In the genomic region with DNA sequence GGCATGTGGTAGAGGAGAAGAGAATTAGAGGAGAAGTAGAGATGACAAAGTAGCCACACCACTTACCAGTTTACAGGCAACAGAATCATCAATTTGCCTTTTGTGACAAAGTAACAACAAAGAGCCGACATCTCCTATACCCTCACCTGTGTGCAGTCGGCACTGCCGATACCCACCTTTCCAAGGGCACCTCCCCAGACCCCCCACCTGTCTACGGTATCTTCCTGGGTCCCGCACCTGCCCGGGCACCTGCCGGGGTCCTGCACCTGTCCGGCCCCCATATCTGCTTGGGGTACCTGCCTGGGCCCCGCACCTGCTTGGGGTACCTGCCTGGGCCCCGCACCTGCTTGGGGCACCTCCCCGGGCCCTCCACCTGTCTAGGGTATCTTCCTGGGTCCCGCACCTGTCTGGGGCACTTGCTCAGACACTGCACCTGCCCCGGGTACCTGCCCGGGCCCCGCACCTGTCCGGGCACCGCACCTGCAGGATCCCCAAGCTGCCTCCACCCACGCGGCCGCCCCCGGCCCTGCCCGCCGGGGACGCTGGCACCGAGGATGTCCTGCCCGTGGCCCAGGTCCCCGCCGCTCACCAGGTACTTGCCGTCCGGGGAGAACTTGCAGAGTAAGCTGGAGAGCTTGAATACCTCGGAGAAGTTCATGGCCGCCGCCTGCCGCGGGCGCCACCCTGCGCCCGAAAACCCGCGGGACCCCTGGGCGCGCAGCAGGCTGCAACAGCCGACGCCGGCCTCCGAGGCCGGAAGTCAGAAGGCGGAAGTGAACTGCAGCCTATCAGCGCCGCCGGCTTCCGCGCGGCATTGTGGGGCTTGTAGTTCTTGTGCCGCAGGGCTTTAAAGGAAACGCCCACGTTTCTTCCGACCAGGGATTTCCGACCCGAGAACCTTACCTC, we compare ENCODE assay signal across 1 cellular context.
TF ChIP-seq lines count a peak whose summit lies in the region.

WRAP73 (minus strand) TSS at position 762 of the 906 bp plus-strand sequence; CDS start at position 658, 104 bp downstream.

TF ChIP-seq in HEK293, 187 proteins besides CTCF, POLR2A, EP300 and RAD21 (continued from another document and continues in another):
- 0 out of 2 replicates have a peak, but pooled peaks have one; percentile 34 for TF ChIP-seq ZBTB48 (tag by site-specific recombination; IDR thresholded peaks at IDR 0.05)
- TF ChIP-seq ZNF791 (tag by site-specific recombination; IDR thresholded peaks at IDR 0.05) = no peak
- TF ChIP-seq ZBTB26 (tag by site-specific recombination; optimal IDR thresholded peaks at IDR 0.05) = peak; percentile 71
- TF ChIP-seq FEZF1 (tag by site-specific recombination; IDR thresholded peaks at IDR 0.05) = no peak
- TF ChIP-seq GLIS2 (tag by site-specific recombination; IDR thresholded peaks at IDR 0.05) = peak; percentile 40; the same call in 1 of the 2 replicates
- no peak for TF ChIP-seq ZNF621 (tag by site-specific recombination; IDR thresholded peaks at IDR 0.05)
- TF ChIP-seq ZSCAN30 (tag by site-specific recombination; IDR thresholded peaks at IDR 0.05) = no peak
- TF ChIP-seq ZNF529 (tag by site-specific recombination; IDR thresholded peaks at IDR 0.05; ENCODE audit: insufficient replicate concordance) = no peak
- TF ChIP-seq ZNF404 (tag by site-specific recombination; IDR thresholded peaks at IDR 0.05) = no peak
- TF ChIP-seq TRIM28 (IDR thresholded peaks at IDR 0.05; ENCODE audit: borderline replicate concordance, low read length) = no peak
- TF ChIP-seq, protein P1, sequence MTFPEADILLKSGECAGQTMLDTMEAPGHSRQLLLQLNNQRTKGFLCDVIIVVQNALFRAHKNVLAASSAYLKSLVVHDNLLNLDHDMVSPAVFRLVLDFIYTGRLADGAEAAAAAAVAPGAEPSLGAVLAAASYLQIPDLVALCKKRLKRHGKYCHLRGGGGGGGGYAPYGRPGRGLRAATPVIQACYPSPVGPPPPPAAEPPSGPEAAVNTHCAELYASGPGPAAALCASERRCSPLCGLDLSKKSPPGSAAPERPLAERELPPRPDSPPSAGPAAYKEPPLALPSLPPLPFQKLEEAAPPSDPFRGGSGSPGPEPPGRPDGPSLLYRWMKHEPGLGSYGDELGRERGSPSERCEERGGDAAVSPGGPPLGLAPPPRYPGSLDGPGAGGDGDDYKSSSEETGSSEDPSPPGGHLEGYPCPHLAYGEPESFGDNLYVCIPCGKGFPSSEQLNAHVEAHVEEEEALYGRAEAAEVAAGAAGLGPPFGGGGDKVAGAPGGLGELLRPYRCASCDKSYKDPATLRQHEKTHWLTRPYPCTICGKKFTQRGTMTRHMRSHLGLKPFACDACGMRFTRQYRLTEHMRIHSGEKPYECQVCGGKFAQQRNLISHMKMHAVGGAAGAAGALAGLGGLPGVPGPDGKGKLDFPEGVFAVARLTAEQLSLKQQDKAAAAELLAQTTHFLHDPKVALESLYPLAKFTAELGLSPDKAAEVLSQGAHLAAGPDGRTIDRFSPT (tag by site-specific recombination; IDR thresholded peaks at IDR 0.05) = peak; percentile 75
- no peak for TF ChIP-seq ZFP3 (tag by site-specific recombination; IDR thresholded peaks at IDR 0.05; ENCODE audit: low read depth)
- no peak for TF ChIP-seq ZNF221 (tag by site-specific recombination; IDR thresholded peaks at IDR 0.05; ENCODE audit: borderline replicate concordance)
- TF ChIP-seq PRDM4 (tag by site-specific recombination; IDR thresholded peaks at IDR 0.05) = no peak
- peak; percentile 99 for TF ChIP-seq ZBTB8A (tag by site-specific recombination; IDR thresholded peaks at IDR 0.05)
- TF ChIP-seq, protein P2, sequence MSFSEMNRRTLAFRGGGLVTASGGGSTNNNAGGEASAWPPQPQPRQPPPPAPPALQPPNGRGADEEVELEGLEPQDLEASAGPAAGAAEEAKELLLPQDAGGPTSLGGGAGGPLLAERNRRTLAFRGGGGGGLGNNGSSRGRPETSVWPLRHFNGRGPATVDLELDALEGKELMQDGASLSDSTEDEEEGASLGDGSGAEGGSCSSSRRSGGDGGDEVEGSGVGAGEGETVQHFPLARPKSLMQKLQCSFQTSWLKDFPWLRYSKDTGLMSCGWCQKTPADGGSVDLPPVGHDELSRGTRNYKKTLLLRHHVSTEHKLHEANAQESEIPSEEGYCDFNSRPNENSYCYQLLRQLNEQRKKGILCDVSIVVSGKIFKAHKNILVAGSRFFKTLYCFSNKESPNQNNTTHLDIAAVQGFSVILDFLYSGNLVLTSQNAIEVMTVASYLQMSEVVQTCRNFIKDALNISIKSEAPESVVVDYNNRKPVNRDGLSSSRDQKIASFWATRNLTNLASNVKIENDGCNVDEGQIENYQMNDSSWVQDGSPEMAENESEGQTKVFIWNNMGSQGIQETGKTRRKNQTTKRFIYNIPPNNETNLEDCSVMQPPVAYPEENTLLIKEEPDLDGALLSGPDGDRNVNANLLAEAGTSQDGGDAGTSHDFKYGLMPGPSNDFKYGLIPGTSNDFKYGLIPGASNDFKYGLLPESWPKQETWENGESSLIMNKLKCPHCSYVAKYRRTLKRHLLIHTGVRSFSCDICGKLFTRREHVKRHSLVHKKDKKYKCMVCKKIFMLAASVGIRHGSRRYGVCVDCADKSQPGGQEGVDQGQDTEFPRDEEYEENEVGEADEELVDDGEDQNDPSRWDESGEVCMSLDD (tag by site-specific recombination; IDR thresholded peaks at IDR 0.05) = peak; percentile 50; the same call in 1 of the 2 replicates
- peak; percentile 27; the same call in 1 of the 2 replicates for TF ChIP-seq GLIS1 (tag by site-specific recombination; IDR thresholded peaks at IDR 0.05)
- TF ChIP-seq ZSCAN4 (tag by site-specific recombination; IDR thresholded peaks at IDR 0.05) = no peak
- no peak for TF ChIP-seq IKZF3 (tag by site-specific recombination; IDR thresholded peaks at IDR 0.05)
- 0 out of 2 replicates have a peak, but pooled peaks have one; percentile 23 for TF ChIP-seq ZNF10 (tag by site-specific recombination; IDR thresholded peaks at IDR 0.05)
- no peak for TF ChIP-seq ZNF544 (tag by site-specific recombination; IDR thresholded peaks at IDR 0.05)
- TF ChIP-seq ZNF121 (tag by site-specific recombination; IDR thresholded peaks at IDR 0.05) = no peak
- peak; percentile 37; the same call in 1 of the 2 replicates for TF ChIP-seq PATZ1 (tag by site-specific recombination; IDR thresholded peaks at IDR 0.05)
- TF ChIP-seq ZBTB20 (tag by site-specific recombination; IDR thresholded peaks at IDR 0.05) = peak; percentile 63; the same call in 1 of the 2 replicates
- no peak for TF ChIP-seq ZNF366 (tag by site-specific recombination; conservative IDR thresholded peaks at IDR 0.05)
- TF ChIP-seq ZBTB49 (tag by site-specific recombination; IDR thresholded peaks at IDR 0.05; ENCODE audit: low read depth) = no peak
- TF ChIP-seq ZFHX2 (tag by site-specific recombination; conservative IDR thresholded peaks at IDR 0.05) = peak; percentile 69
- TF ChIP-seq ZNF140 (tag by site-specific recombination; IDR thresholded peaks at IDR 0.05) = no peak
- no peak for TF ChIP-seq ZBTB7A (tag by site-specific recombination; IDR thresholded peaks at IDR 0.05; ENCODE audit: low read depth)
- no peak for TF ChIP-seq PRDM10 (tag by site-specific recombination; IDR thresholded peaks at IDR 0.05)
- TF ChIP-seq ZXDB (tag by site-specific recombination; IDR thresholded peaks at IDR 0.05) = peak; percentile 80
- TF ChIP-seq ZNF2 (tag by site-specific recombination; IDR thresholded peaks at IDR 0.05) = 0 out of 2 replicates have a peak, but pooled peaks have one; percentile 38
- no peak for TF ChIP-seq OSR2 (tag by site-specific recombination; IDR thresholded peaks at IDR 0.05)
- TF ChIP-seq SP3 (tag by site-specific recombination; IDR thresholded peaks at IDR 0.05) = peak; percentile 40
- no peak for TF ChIP-seq ZNF16 (tag by site-specific recombination; IDR thresholded peaks at IDR 0.05; ENCODE audit: low read depth)
- TF ChIP-seq ZIC2 (tag by site-specific recombination; IDR thresholded peaks at IDR 0.05) = peak; percentile 62
- no peak for TF ChIP-seq SALL2 (tag by site-specific recombination; IDR thresholded peaks at IDR 0.05; ENCODE audit: borderline replicate concordance)
